In the genomic region with DNA sequence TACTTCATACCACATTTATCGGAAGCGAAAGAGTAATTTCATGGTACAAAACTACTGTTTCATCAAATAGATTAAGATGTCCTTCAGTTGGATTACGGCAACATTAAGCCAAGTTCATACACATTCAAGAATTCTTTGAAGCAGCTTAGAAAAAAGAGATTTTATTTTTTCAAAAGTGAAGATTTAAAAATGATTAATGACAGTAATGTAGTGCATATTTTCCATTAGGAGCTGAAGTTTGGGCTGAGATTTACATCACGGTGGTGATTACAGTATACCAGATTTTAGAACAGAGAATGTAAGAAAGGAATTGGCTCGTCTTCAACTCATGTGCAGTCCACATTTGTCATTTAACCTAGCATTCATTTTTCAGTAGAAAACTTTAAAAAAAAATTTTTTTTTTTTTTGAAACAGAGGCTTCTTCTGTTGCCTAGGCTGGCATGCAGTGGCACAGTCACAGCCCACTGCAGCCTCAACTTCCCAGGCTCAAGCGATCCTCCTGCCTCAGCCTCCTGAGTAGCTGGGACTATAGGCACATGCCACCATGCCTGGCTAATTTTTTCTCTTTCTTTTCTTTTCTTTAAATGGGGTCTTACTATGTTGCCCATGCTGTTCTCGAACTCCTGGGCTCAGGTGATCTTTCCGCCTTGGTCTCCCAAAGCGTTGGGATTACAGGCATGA, we compare ENCODE assay signal across 9 cellular contexts. TPM values are rescaled to one million over a fixed set of nuclear protein-coding genes. Genes with fewer than 3 reads are reported as not detected.
DNase-seq lines count a peak whose midpoint lies in the region; ATAC-seq, FAIRE-seq and TF ChIP-seq lines count a peak whose summit lies in the region.
"Had no signal": no experiment of that assay in that cellular context is flagged by ENCODE, and none has a peak within 500 bp of the region (broad histone marks: within the 10 kb centered on the region; RNA-seq: fewer than 3 reads in every experiment).

No MANE protein-coding gene starts in this region.

- H3K27me3 ChIP-seq in BLaER1 treated with 17β-estradiol and CSF1 and Interleukin-3, amounts not matched to agents 10 nM and 100 nM = peaks cover 17 to 66% (median 28%) of the 10 kb centered on the region in 11 experiments; a peak in 21 of 22 replicates

- no peaks in the 10 kb centered on the region for H3K9me3 ChIP-seq in BLaER1 treated with 17β-estradiol and CSF1 and Interleukin-3, amounts not matched to agents 10 nM and 100 nM (replicated peaks in 1 of 11)

- H3K4me1 Mint-ChIP-seq in IgD-negative memory B cell = peaks cover 18 to 24% (median 22%) of the 10 kb centered on the region in 3 donors
- peaks cover 24% of the 10 kb centered on the region for H3K4me1 Mint-ChIP-seq in brain
- peaks cover 14 to 46% (median 39%) of the 10 kb centered on the region in 3 donors for H3K4me1 Mint-ChIP-seq in naive B cell

- TF ChIP-seq CTCF in brain (conservative IDR thresholded peaks at IDR 0.05) = no peak

- ATAC-seq in naive B cell (ENCODE audit: low read depth in 2 of 2) (no peak), GM21447 (IDR thresholded peaks at IDR 0.05; ENCODE audit: unreplicated experiment) (no peak), esophagus mucosa (no peak)

- FAIRE-seq in urothelium cell line (lab: Jason Lieb, UNC) = no peak

- no peak overlapping the region for H3K9ac ChIP-seq in BLaER1 treated with 17β-estradiol and CSF1 and Interleukin-3, amounts not matched to agents 10 nM and 100 nM

- H3K4me3 Mint-ChIP-seq in IgD-negative memory B cell (peak overlapping the region; percentile 89 to 98 (median 91)), brain (peak overlapping the region; percentile 40 to 85 (median 84)), naive B cell (peak overlapping the region; percentile 78 to 93 (median 86))

- no peaks in the 10 kb centered on the region for H3K9me3 Mint-ChIP-seq in IgD-negative memory B cell
- peaks cover 0 to 3% (median 0%) of the 10 kb centered on the region in 5 experiments for H3K9me3 Mint-ChIP-seq in brain
- H3K9me3 Mint-ChIP-seq in naive B cell = no peaks in the 10 kb centered on the region

- H3K4me1 ChIP-seq in BLaER1 treated with 17β-estradiol and CSF1 and Interleukin-3, amounts not matched to agents 10 nM and 100 nM = peaks cover 26 to 85% (median 78%) of the 10 kb centered on the region in 10 experiments

- H3K36me3 Mint-ChIP-seq in IgD-negative memory B cell = no peaks in the 10 kb centered on the region
- H3K36me3 Mint-ChIP-seq in brain = no peaks in the 10 kb centered on the region
- H3K36me3 Mint-ChIP-seq in naive B cell = no peaks in the 10 kb centered on the region

- peaks cover 0 to 41% (median 0%) of the 10 kb centered on the region in 11 experiments; a peak in 8 of 22 replicates for H4K20me1 ChIP-seq in BLaER1 treated with 17β-estradiol and CSF1 and Interleukin-3, amounts not matched to agents 10 nM and 100 nM

- no peak overlapping the region for H3K27ac ChIP-seq in BLaER1 treated with 17β-estradiol and CSF1 and Interleukin-3, amounts not matched to agents 10 nM and 100 nM

- DNase-seq in naive B cell = no peak
- DNase-seq in GOT3 (lab: John Stamatoyannopoulos, UW) = no peak
- no peak for DNase-seq in urothelium cell line (ENCODE audit: low spot score)
- DNase-seq: NCI-H2081 treated with DMSO at 0.1 percent for 48 hours had no signal

- no peaks in the 10 kb centered on the region for H3K36me3 ChIP-seq in BLaER1 treated with 17β-estradiol and CSF1 and Interleukin-3, amounts not matched to agents 10 nM and 100 nM

- H3K27me3 Mint-ChIP-seq in IgD-negative memory B cell (no peaks in the 10 kb centered on the region), brain (peaks cover 45% of the 10 kb centered on the region), naive B cell (no peaks in the 10 kb centered on the region)

- no peak overlapping the region for H3K4me3 ChIP-seq in BLaER1 treated with 17β-estradiol and CSF1 and Interleukin-3, amounts not matched to agents 10 nM and 100 nM

- peak overlapping the region in 10 of 11 experiments; percentile 11 to 100 (median 99); a peak in 17 of 22 replicates for H3K4me2 ChIP-seq in BLaER1 treated with 17β-estradiol and CSF1 and Interleukin-3, amounts not matched to agents 10 nM and 100 nM

- H3K27ac Mint-ChIP-seq in IgD-negative memory B cell (peak overlapping the region in 1 of 3 donors; percentile 57), brain (peak overlapping the region in 1 of 5 experiments; percentile 67), naive B cell (peak overlapping the region in 4 of 6 donors; percentile 9 to 78 (median 30))

RNA-seq across cellular contexts. Expression of a gene that starts 1.9 kb away (rescaled TPM):
- polyA plus RNA-seq in IgD-negative memory B cell = 13.7 TPM
- polyA plus RNA-seq in brain (ENCODE audit: insufficient read depth, low read depth, low replicate concordance) = 17.9 TPM
- polyA plus RNA-seq in naive B cell (ENCODE audit: low read depth in 6 of 6) = 1 to 10 TPM; 2.4 to 9.5 (median 4.7) TPM
- total RNA-seq in esophagus mucosa = 12.9 TPM
